Comparison of ENCODE assay signal across 28 cellular contexts in genomic region chr7:94898340-94898739, GRCh38.
"Had no signal": no experiment of that assay in that cellular context is flagged by ENCODE, and none has a peak within 500 bp of the region (broad histone marks: within the 10 kb centered on the region; RNA-seq: fewer than 3 reads in every experiment).

No MANE protein-coding gene starts in this region.

- H3K9me3 ChIP-seq: left lung, lower lobe of right lung, ovary, right atrium auricular region, stomach, testis, thyroid gland, transverse colon, upper lobe of left lung, vagina had no signal

- DNase-seq: hypothalamus; immature natural killer cell; kidney; left colon; left lung; lower lobe of right lung; mammary epithelial cell; mesenchymal stem cell; naive B cell; natural killer cell; nephron progenitor cell; ovary; stimulated activated CD4-positive, alpha-beta T cell treated with anti-CD3 and anti-CD28 coated beads, Interleukin-12 subunit alpha, Interleukin-12 subunit beta, amount 100 ng/mL, for 4 hours; stimulated activated CD4-positive, alpha-beta T cell treated with anti-CD3 and anti-CD28 coated beads, Interleukin-15, amount 100 ng/mL, for 24 hours; stimulated activated CD4-positive, alpha-beta T cell treated with anti-CD3 and anti-CD28 coated beads, Interleukin-2, amount 100 ng/mL, for 24 hours; stimulated activated CD4-positive, alpha-beta T cell treated with anti-CD3 and anti-CD28 coated beads, Interleukin-4, amount 100 ng/mL, for 1 hour; stimulated activated naive B cell treated with anti-CD40 and anti-IgM and Interleukin-4, amounts not matched to agents 10 μg/mL and 1 μg/mL and 100 μg/mL, for 72 hours; stimulated activated naive CD8-positive, alpha-beta T cell treated with anti-CD3 and anti-CD28 coated beads, Interleukin-15, Interleukin-2, amounts not matched to agents 100 U/mL and 50 U/mL, for 24 hours; stomach; testis; thyroid gland; transverse colon; upper lobe of left lung had no signal

- H3K4me1 ChIP-seq: left lung, lower lobe of right lung, right atrium auricular region, stomach, testis, thyroid gland, transverse colon, upper lobe of left lung, vagina had no signal

- H3K27ac ChIP-seq: left lung, lower lobe of right lung, ovary, right atrium auricular region, skin epidermis, stomach, testis, thyroid gland, transverse colon, upper lobe of left lung, vagina had no signal

- FAIRE-seq: islet of Langerhans, kidney had no signal

- ATAC-seq: left colon; left lung; lower lobe of right lung; natural killer cell; sciatic nerve; stimulated activated naive B cell treated with anti-CD40 and anti-IgM and Interleukin-4, amounts not matched to agents 10 μg/mL and 1 μg/mL and 100 μg/mL, for 72 hours; stimulated activated naive CD8-positive, alpha-beta T cell treated with anti-CD3 and anti-CD28 coated beads, Interleukin-15, Interleukin-2, amounts not matched to agents 100 U/mL and 50 U/mL, for 24 hours had no signal

- H3K27me3 ChIP-seq: left lung, ovary, right atrium auricular region, stomach, testis, thyroid gland, transverse colon, upper lobe of left lung, vagina had no signal

- H3K4me3 ChIP-seq: left lung, lower lobe of right lung, ovary, right atrium auricular region, skin epidermis, stomach, testis, thyroid gland, transverse colon, upper lobe of left lung, vagina had no signal

- H3K36me3 ChIP-seq: left lung, lower lobe of right lung, ovary, right atrium auricular region, stomach, thyroid gland, transverse colon, upper lobe of left lung, vagina had no signal
